31 cellular contexts compared by ENCODE assay signal in genomic region chr20:22604815-22605214, GRCh38. TPM values are rescaled to one million over a fixed set of nuclear protein-coding genes. Genes with fewer than 3 reads are reported as not detected.
"Had no signal": no experiment of that assay in that cellular context is flagged by ENCODE, and none has a peak within 500 bp of the region (broad histone marks: within the 10 kb centered on the region; RNA-seq: fewer than 3 reads in every experiment).

No MANE protein-coding gene starts in this region.

- ATAC-seq: stimulated activated effector memory CD8-positive, alpha-beta T cell treated with anti-CD3 and anti-CD28 coated beads, Interleukin-12 subunit alpha, Interleukin-12 subunit beta, amount 100 ng/mL, for 72 hours; stimulated activated memory B cell treated with anti-CD40 and anti-IgM and Interleukin-4, amounts not matched to agents 10 μg/mL and 1 μg/mL and 100 μg/mL, for 72 hours; stimulated activated naive B cell treated with anti-CD40 and anti-IgM and Interleukin-4, amounts not matched to agents 10 μg/mL and 1 μg/mL and 100 μg/mL, for 72 hours; stimulated activated naive CD8-positive, alpha-beta T cell treated with anti-CD3 and anti-CD28 coated beads, Interleukin-15, amount 100 ng/mL, for 72 hours; stimulated activated naive CD8-positive, alpha-beta T cell treated with anti-CD3 and anti-CD28 coated beads, Interleukin-15, Interleukin-2, amounts not matched to agents 100 U/mL and 50 U/mL, for 24 hours; upper lobe of right lung had no signal

- H3K27me3 ChIP-seq: stomach, testis, thyroid gland, tibial artery, upper lobe of left lung, upper lobe of right lung, uterus, vagina had no signal

- H3K27ac ChIP-seq: stomach, suprapubic skin, testis, thoracic aorta, tibial artery, tibial nerve, transverse colon, upper lobe of left lung, upper lobe of right lung, uterus, vagina had no signal

- H3K9me3 ChIP-seq: stomach, suprapubic skin, testis, thoracic aorta, thyroid gland, tibial artery, tibial nerve, transverse colon, upper lobe of left lung, upper lobe of right lung, uterus, vagina had no signal

- H3K4me3 ChIP-seq: stomach, suprapubic skin, testis, thoracic aorta, thyroid gland, tibial artery, tibial nerve, transverse colon, upper lobe of left lung, upper lobe of right lung, uterus, vagina had no signal

- H3K36me3 ChIP-seq: stomach, suprapubic skin, thoracic aorta, thyroid gland, tibial artery, tibial nerve, transverse colon, upper lobe of left lung, upper lobe of right lung, uterus, vagina had no signal

- DNase-seq: stimulated activated CD4-positive, alpha-beta T cell treated with anti-CD3 and anti-CD28 coated beads, Interleukin-2, amount 100 ng/mL, for 48 hours; stimulated activated CD4-positive, alpha-beta T cell treated with anti-CD3 and anti-CD28 coated beads, Interleukin-4, amount 100 ng/mL, for 1 hour; stimulated activated CD4-positive, alpha-beta T cell treated with anti-CD3 and anti-CD28 coated beads, Interleukin-4, amount 100 ng/mL, for 24 hours; stimulated activated CD4-positive, alpha-beta T cell treated with anti-CD3 and anti-CD28 coated beads, Interleukin-4, amount 100 ng/mL, for 4 hours; stimulated activated CD8-positive, alpha-beta memory T cell treated with anti-CD3 and anti-CD28 coated beads, Interleukin-4, amount 100 ng/mL, for 48 hours; stimulated activated naive B cell treated with anti-CD40 and anti-IgM and Interleukin-4, amounts not matched to agents 10 μg/mL and 1 μg/mL and 100 μg/mL, for 72 hours; stimulated activated naive CD4-positive, alpha-beta T cell; stimulated activated naive CD4-positive, alpha-beta T cell treated with Interleukin-2 at 50 U/mL for 16 hours; stimulated activated naive CD8-positive, alpha-beta T cell treated with anti-CD3 and anti-CD28 coated beads, Interleukin-15, amount 100 ng/mL, for 72 hours; stimulated activated naive CD8-positive, alpha-beta T cell treated with anti-CD3 and anti-CD28 coated beads, Interleukin-15, Interleukin-2, amounts not matched to agents 100 U/mL and 50 U/mL, for 24 hours; stomach; substantia nigra; testis; thyroid gland; tibial artery; transverse colon; trophoblast cell; upper lobe of left lung; upper lobe of right lung; uterus had no signal

- H3K4me1 ChIP-seq: stomach, suprapubic skin, testis, tibial artery, tibial nerve, transverse colon, upper lobe of left lung, upper lobe of right lung, uterus, vagina had no signal

- FAIRE-seq: urothelium cell line had no signal

RNA-seq across cellular contexts. Expression of gene FOXA2, which starts 20.4 kb away (rescaled TPM):
- total RNA-seq: subcutaneous adipose tissue, suprapubic skin, temporal lobe, ureter, urinary bladder, vagina had no signal
- polyA plus RNA-seq: urinary bladder had no signal
